ENCODE assay signal across 8 cellular contexts in genomic region chr2:58046335-58046584, GRCh38. TPM values are rescaled to one million over a fixed set of nuclear protein-coding genes. Genes with fewer than 3 reads are reported as not detected.
DNase-seq lines count a peak whose midpoint lies in the region; ATAC-seq and TF ChIP-seq lines count a peak whose summit lies in the region.

No MANE protein-coding gene starts in this region.

- peaks cover 25 to 55% (median 48%) of the 10 kb centered on the region in 7 donors for H3K4me1 Mint-ChIP-seq in naive thymus-derived CD4-positive, alpha-beta T cell

- POLR2A ChIA-PET in naive thymus-derived CD4-positive, alpha-beta T cell (lab: Charles Lee) = interaction anchor here (1.0 to 1.6 kb wide), 4 partner anchors 8 to 19 kb away, joined by 3 to 5 read pairs (median 4); no protein-coding TSS in a partner anchor

- DNase-seq in dorsolateral prefrontal cortex (no peak), germinal center (ENCODE audit: low spot score) (no peak), HuH-7.5 (ENCODE audit: low spot score) (no peak), head of caudate nucleus (no peak), AG08396 (ENCODE audit: low spot score) (no peak)
- no peak for DNase-seq in naive thymus-derived CD4-positive, alpha-beta T cell

- H3K9me3 ChIP-seq in HUES64 (ENCODE audit: insufficient read depth, low read depth, low read length) = no peaks in the 10 kb centered on the region
- H3K9me3 ChIP-seq in naive thymus-derived CD4-positive, alpha-beta T cell (ENCODE audit: control insufficient read depth in 2 of 3, low read length in 3 of 3) = no peaks in the 10 kb centered on the region

- ATAC-seq in naive thymus-derived CD4-positive, alpha-beta T cell = no peak

- CTCF ChIA-PET in naive thymus-derived CD4-positive, alpha-beta T cell (lab: Charles Lee) = no interaction called here

- peak overlapping the region; percentile 87 to 94 (median 92) for H3K4me3 Mint-ChIP-seq in naive thymus-derived CD4-positive, alpha-beta T cell

- WGBS in HUES64 = 6% methylated on average over 14 of the region's 14 CpGs

- no peaks in the 10 kb centered on the region for H3K27me3 Mint-ChIP-seq in naive thymus-derived CD4-positive, alpha-beta T cell

- peaks cover 0 to 7% (median 0%) of the 10 kb centered on the region in 5 donors for H3K36me3 Mint-ChIP-seq in naive thymus-derived CD4-positive, alpha-beta T cell

- peak overlapping the region; percentile 88 for H3K9ac ChIP-seq in HUES64 (ENCODE audit: low read depth, low read length)

- peaks cover 0 to 3% (median 0%) of the 10 kb centered on the region in 11 donors for H3K9me3 Mint-ChIP-seq in naive thymus-derived CD4-positive, alpha-beta T cell

- H3K27ac ChIP-seq in HUES64 (ENCODE audit: low read depth, low read length) (peak overlapping the region; percentile 93), dorsolateral prefrontal cortex (peak overlapping the region; percentile 50 to 96 (median 87))
- H3K27ac ChIP-seq in naive thymus-derived CD4-positive, alpha-beta T cell (ENCODE audit: low read depth, low read length) = peak overlapping the region; percentile 84

- intact Hi-C loops in dorsolateral prefrontal cortex (cut with DNase I) = loop anchor here in 1 of 2 donors (5.0 to 10.0 kb wide), 2 partner anchors 59 to 139 kb away; no protein-coding TSS in a partner anchor
- intact Hi-C loops in naive thymus-derived CD4-positive, alpha-beta T cell (cut with micrococcal nuclease) = loop anchor here (1.0 to 5.0 kb wide), 5 partner anchors 18 to 1841 kb away; partner anchors contain the start of gene FANCL (in 2 of the 2)
- intact Hi-C loops in head of caudate nucleus (cut with DNase I) = no loop called here

- H3K27me3 ChIP-seq in HUES64 (ENCODE audit: insufficient read depth, low read length) (no peaks in the 10 kb centered on the region), dorsolateral prefrontal cortex (peaks cover 0 to 12% (median 0%) of the 10 kb centered on the region in 45 donors)
- no peaks in the 10 kb centered on the region for H3K27me3 ChIP-seq in naive thymus-derived CD4-positive, alpha-beta T cell (ENCODE audit: control insufficient read depth in 2 of 2, insufficient read depth in 2 of 2, low read length in 2 of 2)

- peaks cover 23% of the 10 kb centered on the region for H3K36me3 ChIP-seq in HUES64 (ENCODE audit: insufficient read depth, low read length)
- no peaks in the 10 kb centered on the region for H3K36me3 ChIP-seq in naive thymus-derived CD4-positive, alpha-beta T cell (ENCODE audit: control insufficient read depth in 2 of 3, insufficient read depth in 3 of 3, low read length in 3 of 3)

- H3K4me3 ChIP-seq in GM08714 (ENCODE audit: low read length) (peak overlapping the region; percentile 68), HUES64 (ENCODE audit: low read length) (peak overlapping the region; percentile 61), dorsolateral prefrontal cortex (peak overlapping the region; percentile 33 to 82 (median 72))
- peak overlapping the region; percentile 67 for H3K4me3 ChIP-seq in naive thymus-derived CD4-positive, alpha-beta T cell (ENCODE audit: low read length)

- H3K27ac Mint-ChIP-seq in naive thymus-derived CD4-positive, alpha-beta T cell = peak overlapping the region; percentile 91 to 97 (median 94)

- peaks cover 25% of the 10 kb centered on the region for H3K4me1 ChIP-seq in HUES64 (ENCODE audit: insufficient read depth, low read length)
- H3K4me1 ChIP-seq in naive thymus-derived CD4-positive, alpha-beta T cell (ENCODE audit: control insufficient read depth in 2 of 2, insufficient read depth in 2 of 2, low read length in 2 of 2) = peaks cover 18 to 20% of the 10 kb centered on the region in 2 donors

- TF ChIP-seq CTCF in dorsolateral prefrontal cortex (IDR thresholded peaks at IDR 0.05 in 54 of 56, conservative IDR thresholded peaks at IDR 0.05 in 2 of 56; ENCODE audit: low read depth in 1 of 56, partially characterized antibody in 56 of 56) = no peak

RNA-seq across cellular contexts. Expression of gene VRK2, which starts 0.3 kb away (rescaled TPM):
- polyA plus RNA-seq in HUES64 (2013, experiment 1 of 2) = 19.2 TPM
- polyA plus RNA-seq in HUES64 (2013, experiment 2 of 2) = 19.7 TPM
- 10 to 100 TPM in 91 of 120 experiments, 1 to 10 TPM in 29; 4.8 to 70.5 (median 16.2) TPM for total RNA-seq in dorsolateral prefrontal cortex
- total RNA-seq in naive thymus-derived CD4-positive, alpha-beta T cell = 10 to 100 TPM; 13.1 to 24.5 (median 14.1) TPM
- 10 to 100 TPM; 15.2 to 18.1 TPM for polyA plus RNA-seq in naive thymus-derived CD4-positive, alpha-beta T cell
